20 cellular contexts compared by ENCODE assay signal in genomic region chr15:100544290-100544945, GRCh38. TPM values are rescaled to one million over a fixed set of nuclear protein-coding genes. Genes with fewer than 3 reads are reported as not detected.
"Had no signal": no experiment of that assay in that cellular context is flagged by ENCODE, and none has a peak within 500 bp of the region (broad histone marks: within the 10 kb centered on the region; RNA-seq: fewer than 3 reads in every experiment).

No MANE protein-coding gene starts in this region.

- H3K4me1 ChIP-seq: gastroesophageal sphincter, sigmoid colon, stomach had no signal

- DNase-seq: effector memory CD4-positive, alpha-beta T cell; glutamatergic neuron; left colon; mucosa of descending colon; naive thymus-derived CD8-positive, alpha-beta T cell; sigmoid colon; stimulated activated CD4-positive, alpha-beta T cell treated with anti-CD3 and anti-CD28 coated beads, Interleukin-12 subunit alpha, Interleukin-12 subunit beta, amount 100 ng/mL, for 4 hours; stomach; substantia nigra had no signal

- H3K36me3 ChIP-seq: esophagus muscularis mucosa, gastroesophageal sphincter, neutrophil, sigmoid colon, stomach, vagina had no signal

- ATAC-seq: gastroesophageal sphincter; left colon; mucosa of descending colon; naive thymus-derived CD8-positive, alpha-beta T cell had no signal

- H3K27ac ChIP-seq: epithelial cell of prostate, esophagus muscularis mucosa, gastroesophageal sphincter, neutrophil, sigmoid colon, skin epidermis, stomach, vagina had no signal

- H3K9me3 ChIP-seq: esophagus muscularis mucosa, gastroesophageal sphincter, mucosa of descending colon, neutrophil, sigmoid colon, stomach, vagina had no signal

- H3K4me3 ChIP-seq: esophagus muscularis mucosa, gastroesophageal sphincter, mucosa of descending colon, sigmoid colon, skin epidermis, stomach, vagina had no signal

- H3K27me3 ChIP-seq: vagina had no signal

RNA-seq across cellular contexts. Expression of gene CERS3, which starts 15.7 kb away (rescaled TPM):
- total RNA-seq: fibroblast of villous mesenchyme, kidney epithelial cell, left colon, liver, osteoblast, pulmonary artery endothelial cell had no signal
- polyA plus RNA-seq: liver had no signal
